In genomic region chr7:99616359-99617186, GRCh38 we compare ENCODE assay signal across 8 cellular contexts. TPM values are rescaled to one million over a fixed set of nuclear protein-coding genes. Genes with fewer than 3 reads are reported as not detected.
A peak's percentile ranks its signal among the peaks of the same experiment; 100 is the strongest.
DNase-seq lines count a peak whose midpoint lies in the region; ATAC-seq and TF ChIP-seq lines count a peak whose summit lies in the region.

Gene ZSCAN25 (plus strand): TSS chr7:99616946. CDS start chr7:99619607, 2,661 bp downstream.

- H3K4me3 ChIP-seq in BE2C (ENCODE audit: low read depth, low read length), result peak within 1 kb of the TSS; percentile 98
- peak within 1 kb of the TSS; percentile 93 for H3K4me3 ChIP-seq in coronary artery

- TF ChIP-seq CTCF in BE2C (IDR thresholded peaks at IDR 0.05; ENCODE audit: low read depth, low read length), result peak; percentile 76
- no peak for TF ChIP-seq CTCF in coronary artery (IDR thresholded peaks at IDR 0.05)

- peaks cover 31% of the 10 kb centered on the region for H3K36me3 ChIP-seq in BE2C

- H3K27me3 ChIP-seq in BE2C, result peaks cover 2% of the 10 kb centered on the region

- peak; percentile 95 for ATAC-seq in HG03432 (IDR thresholded peaks at IDR 0.05; ENCODE audit: unreplicated experiment)

- DNase-seq in BE2C, result peak; percentile 93
- peak; percentile 47 for DNase-seq in NCI-H510A treated with DMSO at 0.1 percent for 48 hours (lab: John Stamatoyannopoulos, UW)
- DNase-seq in activated CD4-positive, alpha-beta T cell treated with anti-CD3 and anti-CD28 coated beads for 48 hours, result peak; percentile 92
- peak; percentile 88 for DNase-seq in coronary artery (ENCODE audit: low spot score)
- DNase-seq in left kidney (ENCODE audit: low read depth, low spot score), result peak; percentile 98
- peak; percentile 87 to 88 for DNase-seq in stimulated activated CD4-positive, alpha-beta T cell treated with anti-CD3 and anti-CD28 coated beads, Interleukin-2, amount 100 ng/mL, for 24 hours

- TF ChIP-seq POLR2A in GM19099 (IDR thresholded peaks at IDR 0.05; ENCODE audit: extremely low read depth, insufficient read length, low read depth), result peak; percentile 89

- peak within 1 kb of the TSS; percentile 79 to 88 for H3K27ac ChIP-seq in coronary artery

- H3K9me3 ChIP-seq in BE2C, result no peaks in the 10 kb centered on the region

- no peaks in the 10 kb centered on the region for H3K4me1 ChIP-seq in BE2C

RNA-seq across cellular contexts. Expression of gene ZSCAN25, which starts in this region (rescaled TPM):
- polyA plus RNA-seq in BE2C (2012; ENCODE audit: insufficient read depth, insufficient read length, low read depth), result 17.5 TPM

Comparison
In these comparisons a context has a peak if more than half of its experiments do, and no peak if none do; other contexts are left out.
1. Peak in every context shown above with its lines: DNase-seq, ATAC-seq, H3K4me3 ChIP-seq and H3K27ac ChIP-seq.
2. DNase-seq: peak in every context shown above with its lines; median percentile 98 in left kidney; 93 in BE2C; 92 in activated CD4-positive, alpha-beta T cell treated with anti-CD3 and anti-CD28 coated beads for 48 hours; 88 in coronary artery; 88 in stimulated activated CD4-positive, alpha-beta T cell treated with anti-CD3 and anti-CD28 coated beads, Interleukin-2, amount 100 ng/mL, for 24 hours; 47 in NCI-H510A treated with DMSO at 0.1 percent for 48 hours.